Comparison of ENCODE assay signal across 14 cellular contexts in genomic region chr21:17451364-17451869, GRCh38.
DNase-seq lines count a peak whose midpoint lies in the region; TF ChIP-seq lines count a peak whose summit lies in the region.
"Had no signal": no experiment of that assay in that cellular context is flagged by ENCODE, and none has a peak within 500 bp of the region (broad histone marks: within the 10 kb centered on the region; RNA-seq: fewer than 3 reads in every experiment).

No MANE protein-coding gene starts in this region.

- H3K27me3 ChIP-seq in brain microvascular endothelial cell (replicated peaks): no peaks in the 10 kb centered on the region

- POLR2A ChIA-PET in HEK293T (lab: Yijun Ruan, JAX): interaction anchor here (2.4 kb wide), 1 partner anchor 60 kb away, joined by 7 read pairs; no protein-coding TSS in a partner anchor

- CTCF ChIA-PET in HEK293T (lab: Yijun Ruan, JAX): no interaction called here

- H3K4me3 ChIP-seq in brain microvascular endothelial cell (ENCODE audit: low read depth, low read length): no peak overlapping the region

- no peaks in the 10 kb centered on the region for H3K36me3 ChIP-seq in brain microvascular endothelial cell (replicated peaks)

- peak overlapping the region; percentile 74 for H3K27ac ChIP-seq in brain microvascular endothelial cell
- H3K27ac ChIP-seq: HL-60 had no signal

- TF ChIP-seq CTCF in brain microvascular endothelial cell (IDR thresholded peaks at IDR 0.05; ENCODE audit: low read depth, low read length, missing control alignments): no peak

- in situ Hi-C loops in brain microvascular endothelial cell (cut with HindIII; ENCODE audit: low pct_ligation_motif_present, low sequenced_read_pairs): no loop called here

- DNase-seq in A172 (ENCODE audit: low spot score): peak; percentile 48
- peak; percentile 69 for DNase-seq in HS-5 (ENCODE audit: low read depth)
- peak; percentile 68 for DNase-seq in brain microvascular endothelial cell
- peak; percentile 23 for DNase-seq in kidney glomerular epithelial cell (lab: John Stamatoyannopoulos, UW)
- no peak for DNase-seq in activated T-cell treated with anti-CD3 and anti-CD28 coated beads for 4 hours
- DNase-seq in HK-2 (ENCODE audit: unreplicated experiment): no peak
- DNase-seq in activated CD4-positive, alpha-beta T cell treated with anti-CD3 and anti-CD28 coated beads, Interleukin-2, amount 50 U/mL, for 4 hours: no peak
- DNase-seq in HEK293T (ENCODE audit: extremely low spot score): no peak
- DNase-seq: activated naive CD4-positive, alpha-beta T cell treated with anti-CD3 and anti-CD28 coated beads, Interleukin-2, amount 50 U/mL, for 16 hours; C1 segment of cervical spinal cord; natural killer cell; NCI-H2171 treated with DMSO at 0.1 percent for 48 hours; T-helper 9 cell had no signal

TF ChIP-seq in HEK293T, 16 proteins besides CTCF, POLR2A, EP300 and RAD21:
- no peak for TF ChIP-seq BHLHE40 (IDR thresholded peaks at IDR 0.05; ENCODE audit: borderline replicate concordance)
- no peak for TF ChIP-seq TARDBP (IDR thresholded peaks at IDR 0.05)

Comparison
In these comparisons a context has a peak if more than half of its experiments do, and no peak if none do; other contexts are left out.
1. DNase-seq: peak in A172 (single experiment), HS-5 (single experiment), brain microvascular endothelial cell (single experiment) and kidney glomerular epithelial cell (single experiment); none in activated T-cell treated with anti-CD3 and anti-CD28 coated beads for 4 hours (single experiment), HK-2 (single experiment), activated CD4-positive, alpha-beta T cell treated with anti-CD3 and anti-CD28 coated beads, Interleukin-2, amount 50 U/mL, for 4 hours (0 of 2) and HEK293T (single experiment).